ENCODE assay signal across 21 cellular contexts in genomic region chr11:8230921-8231847, GRCh38. TPM values are rescaled to one million over a fixed set of nuclear protein-coding genes. Genes with fewer than 3 reads are reported as not detected.
"Had no signal": no experiment of that assay in that cellular context is flagged by ENCODE, and none has a peak within 500 bp of the region (broad histone marks: within the 10 kb centered on the region; RNA-seq: fewer than 3 reads in every experiment).

No MANE protein-coding gene starts in this region.

- H3K4me3 Mint-ChIP-seq: memory B cell; mesothelial cell of epicardium; natural killer cell treated with Interleukin-12 subunit alpha and Interleukin-12 subunit beta and Interleukin-15 and Interleukin-18, amount 100 ng/mL, for 72 hours had no signal

- H3K36me3 Mint-ChIP-seq: memory B cell; mesothelial cell of epicardium; natural killer cell treated with Interleukin-12 subunit alpha and Interleukin-12 subunit beta and Interleukin-15 and Interleukin-18, amount 100 ng/mL, for 72 hours had no signal

- H3K9me3 ChIP-seq: heart left ventricle, neutrophil, sigmoid colon, suprapubic skin, tibial artery had no signal

- H3K36me3 ChIP-seq: heart left ventricle, neutrophil, sigmoid colon, suprapubic skin, tibial artery had no signal

- H3K9me3 Mint-ChIP-seq: memory B cell; mesothelial cell of epicardium; natural killer cell treated with Interleukin-12 subunit alpha and Interleukin-12 subunit beta and Interleukin-15 and Interleukin-18, amount 100 ng/mL, for 72 hours had no signal

- DNase-seq: central memory CD4-positive, alpha-beta T cell; cortex of kidney; effector CD8-positive, alpha-beta T cell; foreskin melanocyte; hippocampal formation; kidney glomerular epithelial cell; sigmoid colon; stimulated activated CD4-positive, alpha-beta T cell treated with anti-CD3 and anti-CD28 coated beads, Interleukin-2, amount 100 ng/mL, for 48 hours; stimulated activated naive CD4-positive, alpha-beta T cell treated with Interleukin-2 at 50 U/mL for 16 hours; tibial artery had no signal

- ATAC-seq: heart left ventricle had no signal

- H3K27ac Mint-ChIP-seq: memory B cell; natural killer cell treated with Interleukin-12 subunit alpha and Interleukin-12 subunit beta and Interleukin-15 and Interleukin-18, amount 100 ng/mL, for 72 hours had no signal

- H3K27me3 Mint-ChIP-seq: memory B cell had no signal

- H3K27me3 ChIP-seq: heart left ventricle, neutrophil had no signal

- H3K4me3 ChIP-seq: dorsolateral prefrontal cortex, heart left ventricle, sigmoid colon, skin epidermis, suprapubic skin, tibial artery had no signal

- H3K27ac ChIP-seq: dorsolateral prefrontal cortex, heart left ventricle, neutrophil, sigmoid colon, suprapubic skin, tibial artery had no signal

RNA-seq across cellular contexts. Expression of gene LMO1, which starts 32.5 kb away (rescaled TPM):
- total RNA-seq: natural killer cell treated with Interleukin-12 subunit alpha and Interleukin-12 subunit beta and Interleukin-15 and Interleukin-18, amount 100 ng/mL, for 72 hours; osteocyte; pulmonary artery endothelial cell; urinary bladder had no signal
